In the genomic region with DNA sequence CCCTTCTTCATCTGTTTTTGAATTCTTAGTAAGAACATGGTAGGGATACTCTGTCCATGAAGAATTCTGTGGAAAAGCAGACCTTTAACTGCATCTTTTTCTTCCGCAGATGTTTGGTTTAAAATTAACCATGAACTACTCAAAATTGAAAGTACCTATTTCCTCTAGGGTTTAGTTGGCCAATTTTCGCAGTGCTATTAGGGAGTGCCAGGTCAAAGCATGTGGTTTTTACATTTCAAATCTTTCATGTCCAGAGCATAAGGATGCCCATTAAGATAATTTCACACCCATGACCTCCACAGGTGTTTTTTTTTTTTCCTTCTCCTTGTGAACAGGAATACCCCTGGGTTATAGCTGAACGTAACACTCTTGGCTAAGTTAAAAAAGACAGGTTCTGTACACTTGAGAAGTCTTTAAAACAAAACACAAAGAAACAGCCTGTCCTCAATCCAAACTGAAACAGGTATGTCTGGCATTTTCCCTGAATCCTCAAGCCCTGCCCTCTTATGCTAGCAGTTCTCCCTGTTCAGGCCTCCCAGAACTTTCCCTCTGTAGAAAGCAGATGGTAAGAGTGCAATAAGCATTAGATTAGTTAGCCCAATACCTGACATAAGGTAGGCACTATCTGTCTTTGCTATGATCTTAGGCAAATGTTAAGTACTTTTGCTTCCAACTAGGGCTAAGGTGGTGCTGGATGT, we compare ENCODE assay signal across 14 cellular contexts.
DNase-seq lines count a peak whose midpoint lies in the region; ATAC-seq, FAIRE-seq and TF ChIP-seq lines count a peak whose summit lies in the region.
"Had no signal": no experiment of that assay in that cellular context is flagged by ENCODE, and none has a peak within 500 bp of the region (broad histone marks: within the 10 kb centered on the region; RNA-seq: fewer than 3 reads in every experiment).

No MANE protein-coding gene starts in this region.

- peaks cover 30% of the 10 kb centered on the region for H4K20me1 ChIP-seq in astrocyte (ENCODE audit: insufficient read depth, low read length)

- H3K36me3 Mint-ChIP-seq in activated CD4-positive, alpha-beta T cell treated with anti-CD3 and anti-CD28 coated beads, Interleukin-2, amount 10 ng/mL, durations not matched to agents 7 days and 5 days (ENCODE audit: low read depth), result peaks cover 45% of the 10 kb centered on the region
- H3K36me3 Mint-ChIP-seq in activated CD4-positive, alpha-beta T cell treated with anti-CD3 and anti-CD28 coated beads for 36 hours (ENCODE audit: low read depth), result peaks cover 48% of the 10 kb centered on the region
- no peaks in the 10 kb centered on the region for H3K36me3 Mint-ChIP-seq in astrocyte (ENCODE audit: low read depth, unreplicated experiment)

- ATAC-seq in activated CD4-positive, alpha-beta T cell treated with anti-CD3 and anti-CD28 coated beads for 36 hours, result no peak
- peak; percentile 56 for ATAC-seq in HG02678 (IDR thresholded peaks at IDR 0.05; ENCODE audit: unreplicated experiment)
- no peak for ATAC-seq in GM21526 (IDR thresholded peaks at IDR 0.05; ENCODE audit: low FRiP score, unreplicated experiment)

- no peak overlapping the region for H3K4me3 ChIP-seq in astrocyte (ENCODE audit: insufficient read depth, low read depth, low read length)
- no peak overlapping the region for H3K4me3 ChIP-seq in subcutaneous abdominal adipose tissue (ENCODE audit: low read depth in 1 of 5, low read length in 5 of 5)

- no peaks in the 10 kb centered on the region for H3K27me3 ChIP-seq in astrocyte (ENCODE audit: insufficient read depth, low read length)
- no peaks in the 10 kb centered on the region for H3K27me3 ChIP-seq in subcutaneous abdominal adipose tissue (ENCODE audit: control insufficient read depth in 5 of 5, insufficient read depth in 4 of 5, low read length in 5 of 5)

- POLR2A ChIA-PET in activated CD4-positive, alpha-beta T cell treated with anti-CD3 and anti-CD28 coated beads, Interleukin-2, amount 10 ng/mL, durations not matched to agents 7 days and 5 days (lab: Charles Lee), result no interaction called here
- POLR2A ChIA-PET in activated CD4-positive, alpha-beta T cell treated with anti-CD3 and anti-CD28 coated beads for 36 hours (lab: Charles Lee), result no interaction called here

- H3K27ac Mint-ChIP-seq in activated CD4-positive, alpha-beta T cell treated with anti-CD3 and anti-CD28 coated beads, Interleukin-2, amount 10 ng/mL, durations not matched to agents 7 days and 5 days, result peak overlapping the region; percentile 28
- no peak overlapping the region for H3K27ac Mint-ChIP-seq in activated CD4-positive, alpha-beta T cell treated with anti-CD3 and anti-CD28 coated beads for 36 hours
- peak overlapping the region; percentile 60 for H3K27ac Mint-ChIP-seq in astrocyte (ENCODE audit: unreplicated experiment)
- H3K27ac Mint-ChIP-seq: activated T-cell treated with anti-CD3 and anti-CD28 coated beads, Interleukin-2, amount 50 U/mL, for 24 hours had no signal

- H3K9me3 ChIP-seq in astrocyte (ENCODE audit: insufficient read depth, low read depth, low read length) (no peaks in the 10 kb centered on the region), subcutaneous abdominal adipose tissue (ENCODE audit: control insufficient read depth in 5 of 5, low read length in 5 of 5) (no peaks in the 10 kb centered on the region)

- H3K9ac ChIP-seq in astrocyte (ENCODE audit: low read length) (no peak overlapping the region), subcutaneous abdominal adipose tissue (ENCODE audit: low read length in 5 of 5) (peak overlapping the region in 1 of 5 donors; percentile 33)

- peaks cover 4% of the 10 kb centered on the region for H3K36me3 ChIP-seq in astrocyte (ENCODE audit: insufficient read depth, low read length)
- peaks cover 12 to 49% (median 21%) of the 10 kb centered on the region in 5 donors for H3K36me3 ChIP-seq in subcutaneous abdominal adipose tissue (ENCODE audit: control insufficient read depth in 5 of 5, insufficient read depth in 5 of 5, low read length in 5 of 5)

- H3K27ac ChIP-seq in astrocyte (ENCODE audit: low read depth, low read length) (no peak overlapping the region), subcutaneous abdominal adipose tissue (ENCODE audit: low read depth, low read length) (peak overlapping the region; percentile 53)

- CTCF ChIA-PET in activated CD4-positive, alpha-beta T cell treated with anti-CD3 and anti-CD28 coated beads, Interleukin-2, amount 10 ng/mL, durations not matched to agents 7 days and 5 days (lab: Charles Lee), result interaction anchor here (1.8 kb wide), 1 partner anchor 21 kb away, joined by 4 read pairs; no protein-coding TSS in a partner anchor
- CTCF ChIA-PET in activated CD4-positive, alpha-beta T cell treated with anti-CD3 and anti-CD28 coated beads for 36 hours (lab: Charles Lee), result interaction anchor here (1.1 kb wide), 1 partner anchor 9 kb away, joined by 5 read pairs; no protein-coding TSS in a partner anchor

- H3K27me3 Mint-ChIP-seq in activated CD4-positive, alpha-beta T cell treated with anti-CD3 and anti-CD28 coated beads, Interleukin-2, amount 10 ng/mL, durations not matched to agents 7 days and 5 days, result no peaks in the 10 kb centered on the region
- H3K27me3 Mint-ChIP-seq in activated CD4-positive, alpha-beta T cell treated with anti-CD3 and anti-CD28 coated beads for 36 hours, result no peaks in the 10 kb centered on the region
- H3K27me3 Mint-ChIP-seq in astrocyte (ENCODE audit: low read depth, unreplicated experiment), result no peaks in the 10 kb centered on the region
- H3K27me3 Mint-ChIP-seq: activated T-cell treated with anti-CD3 and anti-CD28 coated beads, Interleukin-2, amount 50 U/mL, for 24 hours had no signal

- no peak overlapping the region for H3K4me2 ChIP-seq in astrocyte (ENCODE audit: low read length)

- H3K4me3 Mint-ChIP-seq in activated CD4-positive, alpha-beta T cell treated with anti-CD3 and anti-CD28 coated beads, Interleukin-2, amount 10 ng/mL, durations not matched to agents 7 days and 5 days, result no peak overlapping the region
- no peak overlapping the region for H3K4me3 Mint-ChIP-seq in activated CD4-positive, alpha-beta T cell treated with anti-CD3 and anti-CD28 coated beads for 36 hours
- H3K4me3 Mint-ChIP-seq in astrocyte (ENCODE audit: unreplicated experiment), result no peak overlapping the region
- H3K4me3 Mint-ChIP-seq: activated T-cell treated with anti-CD3 and anti-CD28 coated beads, Interleukin-2, amount 50 U/mL, for 24 hours had no signal

- no peak for FAIRE-seq in astrocyte (lab: Jason Lieb, UNC)
- FAIRE-seq: A204.1 had no signal

- intact Hi-C loops in activated CD4-positive, alpha-beta T cell treated with anti-CD3 and anti-CD28 coated beads for 36 hours (cut with DNase I, micrococcal nuclease), result no loop called here

- no peak for TF ChIP-seq CTCF in astrocyte (IDR thresholded peaks at IDR 0.05; ENCODE audit: insufficient read depth, low read depth, low read length)

- H3K4me1 ChIP-seq in astrocyte (ENCODE audit: insufficient read depth, low read length) (no peaks in the 10 kb centered on the region), subcutaneous abdominal adipose tissue (ENCODE audit: control insufficient read depth in 5 of 5, insufficient read depth in 5 of 5, low read length in 5 of 5) (peaks cover 3 to 38% (median 32%) of the 10 kb centered on the region in 5 donors)

- peaks cover 32% of the 10 kb centered on the region for H3K79me2 ChIP-seq in astrocyte (ENCODE audit: insufficient read depth, low read length)

- no peak for DNase-seq in activated CD4-positive, alpha-beta T cell treated with anti-CD3 and anti-CD28 coated beads, Interleukin-2, amount 10 ng/mL, durations not matched to agents 7 days and 5 days
- DNase-seq in activated CD4-positive, alpha-beta T cell treated with anti-CD3 and anti-CD28 coated beads for 36 hours, result no peak
- DNase-seq in astrocyte (ENCODE audit: low read depth), result no peak
- DNase-seq in DMS79 treated with DMSO at 0.1 percent for 48 hours (lab: John Stamatoyannopoulos, UW), result no peak
- no peak for DNase-seq in stimulated activated CD4-positive, alpha-beta T cell treated with anti-CD3 and anti-CD28 coated beads, Interleukin-2, amount 100 ng/mL, for 48 hours
- DNase-seq: activated T-cell treated with anti-CD3 and anti-CD28 coated beads, Interleukin-2, amount 50 U/mL, for 24 hours; cortex of kidney; hypothalamus; KBM-7; NCI-H524 had no signal

- no peak overlapping the region for H2AFZ ChIP-seq in astrocyte (ENCODE audit: low read depth, low read length)

- no peaks in the 10 kb centered on the region for H3K9me3 Mint-ChIP-seq in activated CD4-positive, alpha-beta T cell treated with anti-CD3 and anti-CD28 coated beads, Interleukin-2, amount 10 ng/mL, durations not matched to agents 7 days and 5 days
- H3K9me3 Mint-ChIP-seq in activated CD4-positive, alpha-beta T cell treated with anti-CD3 and anti-CD28 coated beads for 36 hours (ENCODE audit: low read depth), result no peaks in the 10 kb centered on the region
- no peaks in the 10 kb centered on the region for H3K9me3 Mint-ChIP-seq in astrocyte (ENCODE audit: unreplicated experiment)
- H3K9me3 Mint-ChIP-seq: activated T-cell treated with anti-CD3 and anti-CD28 coated beads, Interleukin-2, amount 50 U/mL, for 24 hours had no signal

- peaks cover 31% of the 10 kb centered on the region for H3K4me1 Mint-ChIP-seq in activated CD4-positive, alpha-beta T cell treated with anti-CD3 and anti-CD28 coated beads, Interleukin-2, amount 10 ng/mL, durations not matched to agents 7 days and 5 days
- H3K4me1 Mint-ChIP-seq in activated CD4-positive, alpha-beta T cell treated with anti-CD3 and anti-CD28 coated beads for 36 hours, result peaks cover 33% of the 10 kb centered on the region
- H3K4me1 Mint-ChIP-seq in astrocyte (ENCODE audit: low read depth, unreplicated experiment), result peaks cover 10% of the 10 kb centered on the region
